Comparison of ENCODE assay signal across 8 cellular contexts in genomic region chr15:80970018-80970657, GRCh38. TPM values are rescaled to one million over a fixed set of nuclear protein-coding genes. Genes with fewer than 3 reads are reported as not detected.
DNase-seq lines count a peak whose midpoint lies in the region; TF ChIP-seq lines count a peak whose summit lies in the region.

No MANE protein-coding gene starts in this region.

- H3K27ac ChIP-seq in prostate gland, result no peak overlapping the region

- DNase-seq in GM12865 (ENCODE audit: low read depth), result peak; percentile 67
- DNase-seq in SK-N-DZ (ENCODE audit: low spot score), result peak; percentile 62
- DNase-seq in activated naive CD4-positive, alpha-beta T cell treated with Interleukin-2 at 50 U/mL for 16 hours, result peak; percentile 60
- peak; percentile 73 for DNase-seq in glomerular visceral epithelial cell (ENCODE audit: extremely low spot score)
- peak; percentile 61 for DNase-seq in prostate gland (ENCODE audit: low spot score)
- DNase-seq in foreskin melanocyte, result no peak
- no peak for DNase-seq in H4 (ENCODE audit: low spot score)

- TF ChIP-seq POLR2A in prostate gland (IDR thresholded peaks at IDR 0.05), result no peak

- intact Hi-C loops in prostate gland (cut with DNase I), result loop anchor here (2.0 to 5.0 kb wide), 3 partner anchors 193 to 515 kb away; partner anchors contain the start of gene CEMIP

- H3K36me3 ChIP-seq in prostate gland, result no peaks in the 10 kb centered on the region

- 57% methylated on average over 12 of the region's 12 CpGs for WGBS in prostate gland

- no peak overlapping the region for H3K4me3 ChIP-seq in GM12865 (ENCODE audit: low read depth, low read length)
- no peak overlapping the region for H3K4me3 ChIP-seq in prostate gland

- TF ChIP-seq CTCF in GM12865 (IDR thresholded peaks at IDR 0.05; ENCODE audit: insufficient read depth, low read depth, low read length, missing control alignments) (peak; percentile 72), LNCAP (IDR thresholded peaks at IDR 0.05) (peak; percentile 72), prostate gland (IDR thresholded peaks at IDR 0.05) (peak; percentile 84 to 95 (median 88))

- H3K27me3 ChIP-seq in prostate gland (replicated peaks; ENCODE audit: insufficient read depth), result no peaks in the 10 kb centered on the region

- no peaks in the 10 kb centered on the region for H3K4me1 ChIP-seq in prostate gland (replicated peaks)

- H3K9me3 ChIP-seq in prostate gland, result no peaks in the 10 kb centered on the region

RNA-seq across cellular contexts. Expression of gene MESD, which starts 19.5 kb away (rescaled TPM):
- polyA plus RNA-seq in SK-N-DZ (2014; cell fraction: cytosol; rRNA removed), result 15.2 and 15.7 TPM in 2 replicates
- 9.0 and 12.1 TPM in 2 replicates for polyA plus RNA-seq in SK-N-DZ (2014; cell fraction: nucleus; rRNA removed)
- total RNA-seq in prostate gland, result 10 to 100 TPM; 28.0 to 33.9 TPM
- total RNA-seq in H4 (2014; rRNA removed; shearing (Covaris generic)), result 23.8 and 28.9 TPM in 2 replicates

RNA-seq across cellular contexts. Expression of gene TLNRD1, which starts 30.6 kb away (rescaled TPM):
- polyA plus RNA-seq in SK-N-DZ (2014; cell fraction: cytosol; rRNA removed), result 22.5 and 31.4 TPM in 2 replicates
- 12.6 and 14.4 TPM in 2 replicates for polyA plus RNA-seq in SK-N-DZ (2014; cell fraction: nucleus; rRNA removed)
- total RNA-seq in prostate gland, result 10 to 100 TPM; 19.3 to 25.4 TPM
- 2.7 and 4.0 TPM in 2 replicates for total RNA-seq in H4 (2014; rRNA removed; shearing (Covaris generic))

Comparison
In these comparisons a context has a peak if more than half of its experiments do, and no peak if none do; other contexts are left out.
1. DNase-seq: peak in GM12865 (single experiment), SK-N-DZ (single experiment), activated naive CD4-positive, alpha-beta T cell treated with Interleukin-2 at 50 U/mL for 16 hours (single experiment), glomerular visceral epithelial cell (single experiment) and prostate gland (single experiment); none in foreskin melanocyte (single experiment) and H4 (single experiment).
2. Peak in every context shown above with its lines, with median percentiles within 50 percentile points of each other: CTCF ChIP-seq.